ENCODE assay signal across 1 cellular context in the genomic region with DNA sequence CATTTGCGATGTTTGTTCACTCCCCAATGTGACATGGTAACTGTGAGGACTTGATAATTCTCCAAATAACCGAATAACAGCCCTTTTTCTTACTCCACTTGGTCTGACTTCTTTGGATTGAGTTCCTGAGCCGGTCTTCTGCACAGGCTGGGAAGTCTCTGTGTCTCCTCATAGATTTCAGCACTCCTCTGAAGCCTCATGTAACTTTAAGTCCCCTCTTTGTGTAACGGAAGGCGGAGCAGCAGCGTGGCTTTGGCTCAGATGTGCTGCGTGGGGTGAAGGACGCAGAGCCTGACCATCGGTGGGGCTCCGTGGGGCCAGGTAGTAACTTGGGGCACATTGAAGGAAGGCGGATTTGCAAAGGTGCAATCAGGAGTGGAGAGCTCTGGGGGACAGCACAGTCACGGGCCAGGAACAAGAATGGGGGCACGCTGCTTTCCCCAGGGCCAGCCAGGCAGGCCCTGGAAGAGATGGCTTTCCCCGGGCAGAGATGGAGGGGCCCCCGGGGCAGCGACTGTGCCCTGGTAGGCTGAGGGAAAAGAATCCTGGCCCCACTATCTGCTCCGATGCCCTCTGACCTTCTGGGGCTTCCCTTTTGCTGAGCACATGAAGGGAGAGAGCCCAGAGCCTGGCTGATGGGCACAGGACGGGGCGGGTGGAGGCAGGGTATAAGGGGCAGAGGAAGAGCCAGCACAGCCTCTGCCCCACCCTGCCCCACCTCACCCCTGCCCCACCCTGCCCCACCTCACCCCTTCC.
TF ChIP-seq lines count a peak whose summit lies in the region.

No MANE protein-coding gene starts in this region.

TF ChIP-seq in HepG2, 621 proteins besides CTCF, POLR2A, EP300 and RAD21 (continued from another document):
- TF ChIP-seq, protein P1, sequence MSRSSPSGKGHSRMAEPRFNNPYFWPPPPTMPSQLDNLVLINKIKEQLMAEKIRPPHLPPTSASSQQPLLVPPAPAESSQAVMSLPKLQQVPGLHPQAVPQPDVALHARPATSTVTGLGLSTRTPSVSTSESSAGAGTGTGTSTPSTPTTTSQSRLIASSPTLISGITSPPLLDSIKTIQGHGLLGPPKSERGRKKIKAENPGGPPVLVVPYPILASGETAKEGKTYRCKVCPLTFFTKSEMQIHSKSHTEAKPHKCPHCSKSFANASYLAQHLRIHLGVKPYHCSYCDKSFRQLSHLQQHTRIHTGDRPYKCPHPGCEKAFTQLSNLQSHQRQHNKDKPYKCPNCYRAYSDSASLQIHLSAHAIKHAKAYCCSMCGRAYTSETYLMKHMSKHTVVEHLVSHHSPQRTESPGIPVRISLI (CRISPR knock-in tag; IDR thresholded peaks at IDR 0.05; ENCODE audit: borderline replicate concordance) = no peak
- TF ChIP-seq ZNF775 (CRISPR knock-in tag; IDR thresholded peaks at IDR 0.05; ENCODE audit: borderline replicate concordance) = no peak
- no peak for TF ChIP-seq NFE2 (CRISPR knock-in tag; IDR thresholded peaks at IDR 0.05)
- TF ChIP-seq ISL2 (CRISPR knock-in tag; IDR thresholded peaks at IDR 0.05) = no peak
- TF ChIP-seq, protein P2, sequence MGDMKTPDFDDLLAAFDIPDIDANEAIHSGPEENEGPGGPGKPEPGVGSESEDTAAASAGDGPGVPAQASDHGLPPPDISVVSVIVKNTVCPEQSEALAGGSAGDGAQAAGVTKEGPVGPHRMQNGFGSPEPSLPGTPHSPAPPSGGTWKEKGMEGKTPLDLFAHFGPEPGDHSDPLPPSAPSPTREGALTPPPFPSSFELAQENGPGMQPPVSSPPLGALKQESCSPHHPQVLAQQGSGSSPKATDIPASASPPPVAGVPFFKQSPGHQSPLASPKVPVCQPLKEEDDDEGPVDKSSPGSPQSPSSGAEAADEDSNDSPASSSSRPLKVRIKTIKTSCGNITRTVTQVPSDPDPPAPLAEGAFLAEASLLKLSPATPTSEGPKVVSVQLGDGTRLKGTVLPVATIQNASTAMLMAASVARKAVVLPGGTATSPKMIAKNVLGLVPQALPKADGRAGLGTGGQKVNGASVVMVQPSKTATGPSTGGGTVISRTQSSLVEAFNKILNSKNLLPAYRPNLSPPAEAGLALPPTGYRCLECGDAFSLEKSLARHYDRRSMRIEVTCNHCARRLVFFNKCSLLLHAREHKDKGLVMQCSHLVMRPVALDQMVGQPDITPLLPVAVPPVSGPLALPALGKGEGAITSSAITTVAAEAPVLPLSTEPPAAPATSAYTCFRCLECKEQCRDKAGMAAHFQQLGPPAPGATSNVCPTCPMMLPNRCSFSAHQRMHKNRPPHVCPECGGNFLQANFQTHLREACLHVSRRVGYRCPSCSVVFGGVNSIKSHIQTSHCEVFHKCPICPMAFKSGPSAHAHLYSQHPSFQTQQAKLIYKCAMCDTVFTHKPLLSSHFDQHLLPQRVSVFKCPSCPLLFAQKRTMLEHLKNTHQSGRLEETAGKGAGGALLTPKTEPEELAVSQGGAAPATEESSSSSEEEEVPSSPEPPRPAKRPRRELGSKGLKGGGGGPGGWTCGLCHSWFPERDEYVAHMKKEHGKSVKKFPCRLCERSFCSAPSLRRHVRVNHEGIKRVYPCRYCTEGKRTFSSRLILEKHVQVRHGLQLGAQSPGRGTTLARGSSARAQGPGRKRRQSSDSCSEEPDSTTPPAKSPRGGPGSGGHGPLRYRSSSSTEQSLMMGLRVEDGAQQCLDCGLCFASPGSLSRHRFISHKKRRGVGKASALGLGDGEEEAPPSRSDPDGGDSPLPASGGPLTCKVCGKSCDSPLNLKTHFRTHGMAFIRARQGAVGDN (CRISPR knock-in tag; IDR thresholded peaks at IDR 0.05) = peak; percentile 27; the same call in 1 of the 2 replicates
- TF ChIP-seq, protein P3, sequence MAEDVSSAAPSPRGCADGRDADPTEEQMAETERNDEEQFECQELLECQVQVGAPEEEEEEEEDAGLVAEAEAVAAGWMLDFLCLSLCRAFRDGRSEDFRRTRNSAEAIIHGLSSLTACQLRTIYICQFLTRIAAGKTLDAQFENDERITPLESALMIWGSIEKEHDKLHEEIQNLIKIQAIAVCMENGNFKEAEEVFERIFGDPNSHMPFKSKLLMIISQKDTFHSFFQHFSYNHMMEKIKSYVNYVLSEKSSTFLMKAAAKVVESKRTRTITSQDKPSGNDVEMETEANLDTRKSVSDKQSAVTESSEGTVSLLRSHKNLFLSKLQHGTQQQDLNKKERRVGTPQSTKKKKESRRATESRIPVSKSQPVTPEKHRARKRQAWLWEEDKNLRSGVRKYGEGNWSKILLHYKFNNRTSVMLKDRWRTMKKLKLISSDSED (CRISPR knock-in tag; IDR thresholded peaks at IDR 0.05) = no peak
- no peak for TF ChIP-seq ZNF446 (CRISPR knock-in tag; IDR thresholded peaks at IDR 0.05)
- TF ChIP-seq, protein P4, sequence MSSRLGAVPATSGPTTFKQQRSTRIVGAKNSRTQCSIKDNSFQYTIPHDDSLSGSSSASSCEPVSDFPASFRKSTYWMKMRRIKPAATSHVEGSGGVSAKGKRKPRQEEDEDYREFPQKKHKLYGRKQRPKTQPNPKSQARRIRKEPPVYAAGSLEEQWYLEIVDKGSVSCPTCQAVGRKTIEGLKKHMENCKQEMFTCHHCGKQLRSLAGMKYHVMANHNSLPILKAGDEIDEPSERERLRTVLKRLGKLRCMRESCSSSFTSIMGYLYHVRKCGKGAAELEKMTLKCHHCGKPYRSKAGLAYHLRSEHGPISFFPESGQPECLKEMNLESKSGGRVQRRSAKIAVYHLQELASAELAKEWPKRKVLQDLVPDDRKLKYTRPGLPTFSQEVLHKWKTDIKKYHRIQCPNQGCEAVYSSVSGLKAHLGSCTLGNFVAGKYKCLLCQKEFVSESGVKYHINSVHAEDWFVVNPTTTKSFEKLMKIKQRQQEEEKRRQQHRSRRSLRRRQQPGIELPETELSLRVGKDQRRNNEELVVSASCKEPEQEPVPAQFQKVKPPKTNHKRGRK (CRISPR knock-in tag; IDR thresholded peaks at IDR 0.05) = no peak
- no peak for TF ChIP-seq BHLHE40 (IDR thresholded peaks at IDR 0.05; ENCODE audit: low read length)
- peak; percentile 17; the same call in 1 of the 2 replicates for TF ChIP-seq ZBTB38 (CRISPR knock-in tag; IDR thresholded peaks at IDR 0.05)
- no peak for TF ChIP-seq ZMYM4 (CRISPR knock-in tag; IDR thresholded peaks at IDR 0.05)
- TF ChIP-seq KAT2B (IDR thresholded peaks at IDR 0.05; ENCODE audit: borderline replicate concordance, low read depth, low read length) = no peak
- TF ChIP-seq KLF15 (CRISPR knock-in tag; IDR thresholded peaks at IDR 0.05; ENCODE audit: borderline replicate concordance) = no peak
- no peak for TF ChIP-seq KLF11 (CRISPR knock-in tag; IDR thresholded peaks at IDR 0.05)
- TF ChIP-seq, protein P5, sequence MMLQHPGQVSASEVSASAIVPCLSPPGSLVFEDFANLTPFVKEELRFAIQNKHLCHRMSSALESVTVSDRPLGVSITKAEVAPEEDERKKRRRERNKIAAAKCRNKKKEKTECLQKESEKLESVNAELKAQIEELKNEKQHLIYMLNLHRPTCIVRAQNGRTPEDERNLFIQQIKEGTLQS (CRISPR knock-in tag; IDR thresholded peaks at IDR 0.05) = no peak
- TF ChIP-seq, protein P6, sequence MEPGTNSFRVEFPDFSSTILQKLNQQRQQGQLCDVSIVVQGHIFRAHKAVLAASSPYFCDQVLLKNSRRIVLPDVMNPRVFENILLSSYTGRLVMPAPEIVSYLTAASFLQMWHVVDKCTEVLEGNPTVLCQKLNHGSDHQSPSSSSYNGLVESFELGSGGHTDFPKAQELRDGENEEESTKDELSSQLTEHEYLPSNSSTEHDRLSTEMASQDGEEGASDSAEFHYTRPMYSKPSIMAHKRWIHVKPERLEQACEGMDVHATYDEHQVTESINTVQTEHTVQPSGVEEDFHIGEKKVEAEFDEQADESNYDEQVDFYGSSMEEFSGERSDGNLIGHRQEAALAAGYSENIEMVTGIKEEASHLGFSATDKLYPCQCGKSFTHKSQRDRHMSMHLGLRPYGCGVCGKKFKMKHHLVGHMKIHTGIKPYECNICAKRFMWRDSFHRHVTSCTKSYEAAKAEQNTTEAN (CRISPR knock-in tag; conservative IDR thresholded peaks at IDR 0.05) = no peak
- TF ChIP-seq, protein P7, sequence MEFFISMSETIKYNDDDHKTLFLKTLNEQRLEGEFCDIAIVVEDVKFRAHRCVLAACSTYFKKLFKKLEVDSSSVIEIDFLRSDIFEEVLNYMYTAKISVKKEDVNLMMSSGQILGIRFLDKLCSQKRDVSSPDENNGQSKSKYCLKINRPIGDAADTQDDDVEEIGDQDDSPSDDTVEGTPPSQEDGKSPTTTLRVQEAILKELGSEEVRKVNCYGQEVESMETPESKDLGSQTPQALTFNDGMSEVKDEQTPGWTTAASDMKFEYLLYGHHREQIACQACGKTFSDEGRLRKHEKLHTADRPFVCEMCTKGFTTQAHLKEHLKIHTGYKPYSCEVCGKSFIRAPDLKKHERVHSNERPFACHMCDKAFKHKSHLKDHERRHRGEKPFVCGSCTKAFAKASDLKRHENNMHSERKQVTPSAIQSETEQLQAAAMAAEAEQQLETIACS (CRISPR knock-in tag; IDR thresholded peaks at IDR 0.05) = no peak
- no peak for TF ChIP-seq MTA3 (CRISPR knock-in tag; IDR thresholded peaks at IDR 0.05)
- no peak for TF ChIP-seq CREM (IDR thresholded peaks at IDR 0.05)
- no peak for TF ChIP-seq CREM (CRISPR knock-in tag; IDR thresholded peaks at IDR 0.05)
- TF ChIP-seq, protein P8, sequence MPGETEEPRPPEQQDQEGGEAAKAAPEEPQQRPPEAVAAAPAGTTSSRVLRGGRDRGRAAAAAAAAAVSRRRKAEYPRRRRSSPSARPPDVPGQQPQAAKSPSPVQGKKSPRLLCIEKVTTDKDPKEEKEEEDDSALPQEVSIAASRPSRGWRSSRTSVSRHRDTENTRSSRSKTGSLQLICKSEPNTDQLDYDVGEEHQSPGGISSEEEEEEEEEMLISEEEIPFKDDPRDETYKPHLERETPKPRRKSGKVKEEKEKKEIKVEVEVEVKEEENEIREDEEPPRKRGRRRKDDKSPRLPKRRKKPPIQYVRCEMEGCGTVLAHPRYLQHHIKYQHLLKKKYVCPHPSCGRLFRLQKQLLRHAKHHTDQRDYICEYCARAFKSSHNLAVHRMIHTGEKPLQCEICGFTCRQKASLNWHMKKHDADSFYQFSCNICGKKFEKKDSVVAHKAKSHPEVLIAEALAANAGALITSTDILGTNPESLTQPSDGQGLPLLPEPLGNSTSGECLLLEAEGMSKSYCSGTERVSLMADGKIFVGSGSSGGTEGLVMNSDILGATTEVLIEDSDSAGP (CRISPR knock-in tag; IDR thresholded peaks at IDR 0.05; ENCODE audit: borderline replicate concordance) = 0 out of 2 replicates have a peak, but pooled peaks have one; percentile 17
- TF ChIP-seq, protein P9, sequence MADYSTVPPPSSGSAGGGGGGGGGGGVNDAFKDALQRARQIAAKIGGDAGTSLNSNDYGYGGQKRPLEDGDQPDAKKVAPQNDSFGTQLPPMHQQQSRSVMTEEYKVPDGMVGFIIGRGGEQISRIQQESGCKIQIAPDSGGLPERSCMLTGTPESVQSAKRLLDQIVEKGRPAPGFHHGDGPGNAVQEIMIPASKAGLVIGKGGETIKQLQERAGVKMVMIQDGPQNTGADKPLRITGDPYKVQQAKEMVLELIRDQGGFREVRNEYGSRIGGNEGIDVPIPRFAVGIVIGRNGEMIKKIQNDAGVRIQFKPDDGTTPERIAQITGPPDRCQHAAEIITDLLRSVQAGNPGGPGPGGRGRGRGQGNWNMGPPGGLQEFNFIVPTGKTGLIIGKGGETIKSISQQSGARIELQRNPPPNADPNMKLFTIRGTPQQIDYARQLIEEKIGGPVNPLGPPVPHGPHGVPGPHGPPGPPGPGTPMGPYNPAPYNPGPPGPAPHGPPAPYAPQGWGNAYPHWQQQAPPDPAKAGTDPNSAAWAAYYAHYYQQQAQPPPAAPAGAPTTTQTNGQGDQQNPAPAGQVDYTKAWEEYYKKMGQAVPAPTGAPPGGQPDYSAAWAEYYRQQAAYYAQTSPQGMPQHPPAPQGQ (CRISPR knock-in tag; IDR thresholded peaks at IDR 0.05; ENCODE audit: borderline replicate concordance) = no peak
- no peak for TF ChIP-seq SETDB1 (CRISPR knock-in tag; IDR thresholded peaks at IDR 0.05; ENCODE audit: borderline replicate concordance)
- TF ChIP-seq FOSL1 (CRISPR knock-in tag; IDR thresholded peaks at IDR 0.05; ENCODE audit: borderline replicate concordance) = no peak
